10 cellular contexts compared by ENCODE assay signal in the genomic region with DNA sequence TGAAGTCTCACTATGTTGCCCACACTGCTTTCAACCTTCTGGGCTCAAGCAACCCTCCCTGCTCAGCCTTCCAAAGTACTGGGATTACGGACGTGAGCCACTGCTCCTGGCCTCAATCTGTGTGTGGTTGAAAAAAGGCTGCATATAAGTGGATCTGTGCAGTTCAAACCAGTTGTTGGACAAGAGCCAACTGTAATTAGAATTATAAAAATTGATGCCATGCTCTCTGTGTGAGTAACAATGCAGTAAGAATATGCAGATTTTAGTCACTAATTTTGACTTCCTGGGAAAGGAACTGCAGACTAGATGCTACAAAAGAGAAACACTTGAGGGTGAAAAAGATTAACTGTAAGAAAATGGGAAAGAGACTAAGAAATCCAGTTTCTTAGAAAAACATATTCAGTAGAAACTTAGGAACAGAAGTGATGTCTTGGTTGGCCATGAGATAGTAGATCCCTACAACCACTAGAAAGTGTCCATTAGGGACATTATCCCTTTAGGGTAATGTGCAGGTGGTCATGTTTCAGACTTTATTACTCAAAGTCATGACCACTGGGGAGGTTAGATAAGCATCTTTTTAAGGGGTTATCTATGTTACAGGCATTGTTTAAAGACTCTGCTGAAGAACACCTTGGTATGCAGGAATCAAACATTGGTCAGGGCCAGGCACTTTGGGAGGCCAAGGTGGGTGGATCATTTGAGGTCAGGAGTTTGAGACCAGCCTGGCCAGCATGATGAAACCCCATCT. TPM values are rescaled to one million over a fixed set of nuclear protein-coding genes. Genes with fewer than 3 reads are reported as not detected.
DNase-seq lines count a peak whose midpoint lies in the region; ATAC-seq and TF ChIP-seq lines count a peak whose summit lies in the region.
"Had no signal": no experiment of that assay in that cellular context is flagged by ENCODE, and none has a peak within 500 bp of the region (broad histone marks: within the 10 kb centered on the region; RNA-seq: fewer than 3 reads in every experiment).

No MANE protein-coding gene starts in this region.

- CTCF ChIA-PET in activated CD4-positive, alpha-beta memory T cell treated with anti-CD3 and anti-CD28 coated beads, Interleukin-2, amount 10 ng/mL, durations not matched to agents 7 days and 5 days (lab: Charles Lee) = no interaction called here

- H3K4me3 Mint-ChIP-seq in activated CD4-positive, alpha-beta memory T cell treated with anti-CD3 and anti-CD28 coated beads, Interleukin-2, amount 10 ng/mL, durations not matched to agents 7 days and 5 days = no peak overlapping the region

- H3K36me3 Mint-ChIP-seq in activated CD4-positive, alpha-beta memory T cell treated with anti-CD3 and anti-CD28 coated beads, Interleukin-2, amount 10 ng/mL, durations not matched to agents 7 days and 5 days (ENCODE audit: low read depth) = peaks cover 34% of the 10 kb centered on the region

- peaks cover 20% of the 10 kb centered on the region for H3K4me1 ChIP-seq in mucosa of descending colon (ENCODE audit: low read depth)

- H3K9me3 Mint-ChIP-seq in activated CD4-positive, alpha-beta memory T cell treated with anti-CD3 and anti-CD28 coated beads, Interleukin-2, amount 10 ng/mL, durations not matched to agents 7 days and 5 days = no peaks in the 10 kb centered on the region

- no peaks in the 10 kb centered on the region for H3K36me3 ChIP-seq in mucosa of descending colon (ENCODE audit: low read depth)

- H3K9me3 ChIP-seq in mucosa of descending colon = no peaks in the 10 kb centered on the region

- intact Hi-C loops in mucosa of descending colon (cut with DNase I, micrococcal nuclease) = loop anchor here in 1 of 2 donors (10.0 kb wide), 1 partner anchor 75 kb away; no protein-coding TSS in a partner anchor

- ATAC-seq in mucosa of descending colon (peak; percentile 58), HG03280 (IDR thresholded peaks at IDR 0.05; ENCODE audit: unreplicated experiment) (no peak), GM21390 (IDR thresholded peaks at IDR 0.05; ENCODE audit: unreplicated experiment) (no peak)

- H3K4me3 ChIP-seq in mucosa of descending colon = no peak overlapping the region

- no peak for TF ChIP-seq CTCF in mucosa of descending colon (IDR thresholded peaks at IDR 0.05)

- DNase-seq in NCI-H345 (lab: John Stamatoyannopoulos, UW) (peak; percentile 9), NCI-H345 treated with DMSO at 0.1 percent for 48 hours (lab: John Stamatoyannopoulos, UW; ENCODE audit: unreplicated experiment) (no peak), HS-5 (ENCODE audit: low read depth) (peak; percentile 20), mucosa of descending colon (no peak), globus pallidus (ENCODE audit: low spot score) (no peak)
- DNase-seq in activated CD4-positive, alpha-beta memory T cell treated with anti-CD3 and anti-CD28 coated beads, Interleukin-2, amount 10 ng/mL, durations not matched to agents 7 days and 5 days = no peak
- DNase-seq: effector memory CD4-positive, alpha-beta T cell; mesenchymal stem cell had no signal

- no peaks in the 10 kb centered on the region for H3K27me3 Mint-ChIP-seq in activated CD4-positive, alpha-beta memory T cell treated with anti-CD3 and anti-CD28 coated beads, Interleukin-2, amount 10 ng/mL, durations not matched to agents 7 days and 5 days

- peaks cover 26% of the 10 kb centered on the region for H3K4me1 Mint-ChIP-seq in activated CD4-positive, alpha-beta memory T cell treated with anti-CD3 and anti-CD28 coated beads, Interleukin-2, amount 10 ng/mL, durations not matched to agents 7 days and 5 days

- peak overlapping the region; percentile 3 for H3K27ac Mint-ChIP-seq in activated CD4-positive, alpha-beta memory T cell treated with anti-CD3 and anti-CD28 coated beads, Interleukin-2, amount 10 ng/mL, durations not matched to agents 7 days and 5 days

- POLR2A ChIA-PET in activated CD4-positive, alpha-beta memory T cell treated with anti-CD3 and anti-CD28 coated beads, Interleukin-2, amount 10 ng/mL, durations not matched to agents 7 days and 5 days (lab: Charles Lee) = interaction anchor here (1.6 kb wide), 1 partner anchor 24 kb away, joined by 3 read pairs; no protein-coding TSS in a partner anchor

RNA-seq across cellular contexts. Expression of gene ITCH, which starts 26.3 kb away (rescaled TPM):
- 10 to 100 TPM; 55.5 to 56.7 TPM for total RNA-seq in activated CD4-positive, alpha-beta memory T cell treated with anti-CD3 and anti-CD28 coated beads, Interleukin-2, amount 10 ng/mL, durations not matched to agents 7 days and 5 days
- total RNA-seq in mucosa of descending colon = 10 to 100 TPM; 60.0 to 81.0 (median 75.0) TPM

Comparison
In these comparisons a context has a peak if more than half of its experiments do, and no peak if none do; other contexts are left out.
1. DNase-seq: peak in NCI-H345 (single experiment) and HS-5 (single experiment); none in NCI-H345 treated with DMSO at 0.1 percent for 48 hours (single experiment), activated CD4-positive, alpha-beta memory T cell treated with anti-CD3 and anti-CD28 coated beads, Interleukin-2, amount 10 ng/mL, durations not matched to agents 7 days and 5 days (single experiment), mucosa of descending colon (0 of 3) and globus pallidus (single experiment).